1 cellular context compared by ENCODE assay signal in the genomic region with DNA sequence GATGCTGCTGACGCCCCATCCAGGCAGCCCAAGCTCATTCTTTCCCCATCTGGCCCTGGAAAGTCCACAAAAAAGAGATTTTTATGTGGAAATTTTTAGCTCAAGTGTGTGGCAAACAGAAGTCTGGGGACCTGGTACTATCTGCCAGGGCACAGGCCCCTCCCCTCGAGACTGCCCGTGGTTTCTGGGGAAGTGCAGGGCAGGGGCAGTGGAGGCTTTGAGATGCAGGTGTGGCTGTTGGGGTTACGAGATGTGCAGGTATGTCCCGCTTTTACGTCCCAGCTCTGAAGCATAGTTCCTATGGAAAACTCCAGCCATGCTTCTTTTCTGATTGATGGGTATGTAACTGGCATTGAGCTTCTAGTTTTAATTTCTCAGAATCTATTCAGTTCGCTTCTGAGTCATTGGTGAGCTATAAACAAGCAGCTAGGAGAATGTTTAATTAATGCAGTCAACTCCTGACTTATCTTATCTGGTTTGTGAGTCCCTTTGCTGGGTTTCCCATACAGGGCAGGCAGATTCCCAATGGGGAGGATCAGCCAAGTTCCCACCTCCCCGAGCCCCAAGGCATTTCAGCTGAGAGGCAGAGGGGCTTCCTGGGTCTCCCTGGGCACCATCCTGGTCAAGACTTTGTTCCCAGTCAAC.
TF ChIP-seq lines count a peak whose summit lies in the region.

No MANE protein-coding gene starts in this region.

TF ChIP-seq in IMR-90, 13 proteins besides CTCF, POLR2A, EP300 and RAD21:
- peak; percentile 55 for TF ChIP-seq FOS (IDR thresholded peaks at IDR 0.05; ENCODE audit: low read depth, low read length)
- no peak for TF ChIP-seq NFE2L2 (IDR thresholded peaks at IDR 0.05; ENCODE audit: low read depth, low read length)
